In genomic region chr6:63452117-63452516, GRCh38 we compare ENCODE assay signal across 1 cellular context.
TF ChIP-seq lines count a peak whose summit lies in the region.

No MANE protein-coding gene starts in this region.

TF ChIP-seq in HepG2, 621 proteins besides CTCF, POLR2A, EP300 and RAD21 (continued from another document and continues in another):
- TF ChIP-seq HOMEZ (CRISPR knock-in tag; IDR thresholded peaks at IDR 0.05; ENCODE audit: low read depth) (peak; percentile 94), ZFP90 (CRISPR knock-in tag; IDR thresholded peaks at IDR 0.05; ENCODE audit: borderline replicate concordance) (peak; percentile 97), MXI1 (IDR thresholded peaks at IDR 0.05; ENCODE audit: borderline replicate concordance, low read depth, low read length) (peak; percentile 63; the same call in 1 of the 3 replicates), ZNF367 (CRISPR knock-in tag; IDR thresholded peaks at IDR 0.05; ENCODE audit: borderline replicate concordance) (no peak), FOXP1 (IDR thresholded peaks at IDR 0.05) (peak; percentile 62), FOXP1 (CRISPR knock-in tag; IDR thresholded peaks at IDR 0.05) (peak; percentile 96), RFXAP (CRISPR knock-in tag; IDR thresholded peaks at IDR 0.05; ENCODE audit: borderline replicate concordance) (0 out of 2 replicates have a peak, but pooled peaks have one; percentile 41), ZGPAT (CRISPR knock-in tag; IDR thresholded peaks at IDR 0.05) (peak; percentile 89), MAF1 (CRISPR knock-in tag; IDR thresholded peaks at IDR 0.05; ENCODE audit: borderline replicate concordance) (0 out of 2 replicates have a peak, but pooled peaks have one; percentile 62), PHF20 (CRISPR knock-in tag; IDR thresholded peaks at IDR 0.05) (no peak), ATF7-NPFF (CRISPR knock-in tag; IDR thresholded peaks at IDR 0.05; ENCODE audit: low read depth) (no peak), KMT2B (CRISPR knock-in tag; IDR thresholded peaks at IDR 0.05) (peak; percentile 23; the same call in 1 of the 2 replicates), POGK (CRISPR knock-in tag; conservative IDR thresholded peaks at IDR 0.05) (no peak), SRSF4 (IDR thresholded peaks at IDR 0.05; ENCODE audit: low read depth, low read length, poor library complexity, severe bottlenecking) (no peak), ZEB1 (IDR thresholded peaks at IDR 0.05; ENCODE audit: insufficient replicate concordance, low read depth) (peak; percentile 57), TFE3 (CRISPR knock-in tag; IDR thresholded peaks at IDR 0.05) (peak; percentile 84), ZNF20 (CRISPR knock-in tag; IDR thresholded peaks at IDR 0.05) (no peak), FOSL2 (CRISPR knock-in tag; IDR thresholded peaks at IDR 0.05) (peak; percentile 91), NCOR1 (IDR thresholded peaks at IDR 0.05; ENCODE audit: borderline replicate concordance, low read length) (peak; percentile 82), SAP130 (CRISPR knock-in tag; IDR thresholded peaks at IDR 0.05; ENCODE audit: low read depth) (peak; percentile 87), IRF2 (CRISPR knock-in tag; IDR thresholded peaks at IDR 0.05) (peak; percentile 88), POGZ (CRISPR knock-in tag; IDR thresholded peaks at IDR 0.05) (peak; percentile 94), ZNF580 (CRISPR knock-in tag; IDR thresholded peaks at IDR 0.05; ENCODE audit: borderline replicate concordance, low read depth) (peak; percentile 83; the same call in 1 of the 2 replicates), ZNF772 (CRISPR knock-in tag; IDR thresholded peaks at IDR 0.05) (no peak), NFE2 (CRISPR knock-in tag; IDR thresholded peaks at IDR 0.05) (no peak), TFDP1 (CRISPR knock-in tag; IDR thresholded peaks at IDR 0.05; ENCODE audit: borderline replicate concordance) (0 out of 2 replicates have a peak, but pooled peaks have one; percentile 25), CREM (IDR thresholded peaks at IDR 0.05) (peak; percentile 70; the same call in 1 of the 2 replicates), CREM (CRISPR knock-in tag; IDR thresholded peaks at IDR 0.05) (no peak), GMEB1 (CRISPR knock-in tag; IDR thresholded peaks at IDR 0.05; ENCODE audit: borderline replicate concordance) (peak; percentile 29; the same call in 1 of the 2 replicates), HNRNPL (IDR thresholded peaks at IDR 0.05; ENCODE audit: low read depth, low read length) (no peak), TCF7 (IDR thresholded peaks at IDR 0.05; ENCODE audit: low read depth) (peak; percentile 56), THAP11 (CRISPR knock-in tag; IDR thresholded peaks at IDR 0.05) (peak; percentile 84), BCL6 (CRISPR knock-in tag; IDR thresholded peaks at IDR 0.05) (peak; percentile 90), RNF2 (conservative IDR thresholded peaks at IDR 0.05; ENCODE audit: low read depth) (no peak), ZSCAN25 (CRISPR knock-in tag; IDR thresholded peaks at IDR 0.05) (no peak), HDAC1 (CRISPR knock-in tag; IDR thresholded peaks at IDR 0.05) (peak; percentile 38), CREB3 (CRISPR knock-in tag; IDR thresholded peaks at IDR 0.05) (no peak), NFIC (IDR thresholded peaks at IDR 0.05; ENCODE audit: low read length) (peak; percentile 78), ZFP41 (CRISPR knock-in tag; IDR thresholded peaks at IDR 0.05; ENCODE audit: borderline replicate concordance) (no peak), HOXA9 (CRISPR knock-in tag; IDR thresholded peaks at IDR 0.05; ENCODE audit: borderline replicate concordance) (no peak), ZNF12 (CRISPR knock-in tag; IDR thresholded peaks at IDR 0.05) (peak; percentile 78; the same call in 1 of the 2 replicates), ZNF251 (CRISPR knock-in tag; IDR thresholded peaks at IDR 0.05) (no peak), THRA (CRISPR knock-in tag; IDR thresholded peaks at IDR 0.05; ENCODE audit: borderline replicate concordance) (peak; percentile 90; the same call in 1 of the 2 replicates), DBP (CRISPR knock-in tag; IDR thresholded peaks at IDR 0.05; ENCODE audit: not compliant biosample characterization) (no peak), ZNF136 (CRISPR knock-in tag; IDR thresholded peaks at IDR 0.05; ENCODE audit: low read depth) (no peak), CEBPG (CRISPR knock-in tag; IDR thresholded peaks at IDR 0.05) (peak; percentile 99), RBM39 (IDR thresholded peaks at IDR 0.05; ENCODE audit: low read depth, low read length, poor library complexity, severe bottlenecking) (no peak), MAFF (IDR thresholded peaks at IDR 0.05; ENCODE audit: low read depth, low read length) (no peak), ZNF841 (CRISPR knock-in tag; IDR thresholded peaks at IDR 0.05; ENCODE audit: borderline replicate concordance) (no peak), HNF1A (IDR thresholded peaks at IDR 0.05; ENCODE audit: low read depth) (peak; percentile 78), HNF1A (CRISPR knock-in tag; IDR thresholded peaks at IDR 0.05; ENCODE audit: borderline replicate concordance) (peak; percentile 83; the same call in 1 of the 2 replicates), BORCS8-MEF2B (CRISPR knock-in tag; IDR thresholded peaks at IDR 0.05) (peak; percentile 57; the same call in 1 of the 2 replicates)
